ENCODE assay signal across 33 cellular contexts in the genomic region with DNA sequence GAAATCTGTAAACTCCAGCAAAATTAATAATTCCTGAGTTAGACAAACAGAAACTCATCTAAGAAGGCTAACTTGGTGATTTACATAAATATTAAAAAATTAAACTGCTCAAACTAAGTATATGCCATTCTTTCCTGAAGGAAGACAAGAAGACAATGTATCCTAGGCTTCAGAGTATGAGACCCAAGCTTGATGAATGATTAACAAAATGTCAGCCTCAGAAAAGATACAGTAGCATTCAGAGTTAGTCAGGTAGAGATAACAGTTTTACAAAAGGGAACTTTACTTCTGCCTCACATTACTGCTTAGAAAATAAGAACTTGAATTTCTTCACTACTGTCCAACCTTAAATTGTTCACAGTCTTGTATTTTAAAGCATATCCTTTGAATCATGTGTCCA. TPM values are rescaled to one million over a fixed set of nuclear protein-coding genes. Genes with fewer than 3 reads are reported as not detected.
DNase-seq lines count a peak whose midpoint lies in the region; ATAC-seq, FAIRE-seq and TF ChIP-seq lines count a peak whose summit lies in the region.
"Had no signal": no experiment of that assay in that cellular context is flagged by ENCODE, and none has a peak within 500 bp of the region (broad histone marks: within the 10 kb centered on the region; RNA-seq: fewer than 3 reads in every experiment).

No MANE protein-coding gene starts in this region.

- peaks cover 81% of the 10 kb centered on the region for H3K79me2 ChIP-seq in GM12878 (ENCODE audit: control insufficient read depth, insufficient read depth, low read length)
- peaks cover 100% of the 10 kb centered on the region for H3K79me2 ChIP-seq in smooth muscle cell (ENCODE audit: low read depth)

- H3K36me3 ChIP-seq in GM12878 (ENCODE audit: control insufficient read depth in 2 of 2, insufficient read depth in 2 of 2, low read length in 1 of 2) (peaks cover 0 to 17% of the 10 kb centered on the region in 2 experiments; a peak in 3 of 4 replicates), smooth muscle cell (ENCODE audit: low read depth) (peaks cover 12% of the 10 kb centered on the region)

- no TSS peak for BruUV-seq in GM12878 (replicated peaks; lab: Mats Ljungman, UMichigan)

- no peak for TF ChIP-seq EP300 in GM12878 (IDR thresholded peaks at IDR 0.05; ENCODE audit: borderline replicate concordance in 1 of 2, control insufficient read depth in 1 of 2, low read depth in 2 of 2, low read length in 2 of 2)

- intact Hi-C loops in activated CD8-positive, alpha-beta T cell treated with anti-CD3 and anti-CD28 coated beads for 36 hours (cut with micrococcal nuclease): no loop called here
- intact Hi-C loops in GM12878 (cut with micrococcal nuclease; ENCODE audit: unreplicated experiment): no loop called here
- intact Hi-C loops in left colon (cut with DNase I, micrococcal nuclease): no loop called here

- FAIRE-seq in GM12878 (lab: Jason Lieb, UNC): peak; percentile 18
- FAIRE-seq: D721Med, urothelium cell line had no signal

- TF ChIP-seq RAD21 in GM12878 (IDR thresholded peaks at IDR 0.05; ENCODE audit: insufficient read depth, low read depth, low read length): no peak

- H3K4me1 ChIP-seq in GM12878 (ENCODE audit: control insufficient read depth, insufficient read depth, low read length): peaks cover 9% of the 10 kb centered on the region; the same call in 1 of the 2 replicates
- peaks cover 7% of the 10 kb centered on the region for H3K4me1 ChIP-seq in smooth muscle cell (ENCODE audit: low read depth)
- H3K4me1 ChIP-seq: SJCRH30 had no signal

- H3K36me3 Mint-ChIP-seq in activated CD8-positive, alpha-beta T cell treated with anti-CD3 and anti-CD28 coated beads for 36 hours (ENCODE audit: low read depth): peaks cover 64% of the 10 kb centered on the region
- H3K36me3 Mint-ChIP-seq in activated CD8-positive, alpha-beta T cell treated with anti-CD3 and anti-CD28 coated beads, Interleukin-2, amount 10 ng/mL, durations not matched to agents 7 days and 5 days (ENCODE audit: low read depth): peaks cover 65% of the 10 kb centered on the region

- TF ChIP-seq POLR2A in GM12878 (IDR thresholded peaks at IDR 0.05; ENCODE audit: low read depth, low read length): no peak

- peaks cover 58% of the 10 kb centered on the region for H3K4me1 Mint-ChIP-seq in activated CD8-positive, alpha-beta T cell treated with anti-CD3 and anti-CD28 coated beads for 36 hours (ENCODE audit: low read depth)
- peaks cover 31% of the 10 kb centered on the region for H3K4me1 Mint-ChIP-seq in activated CD8-positive, alpha-beta T cell treated with anti-CD3 and anti-CD28 coated beads, Interleukin-2, amount 10 ng/mL, durations not matched to agents 7 days and 5 days (ENCODE audit: low read depth)

- H3K4me3 ChIP-seq in GM12878: no peak overlapping the region
- H3K4me3 ChIP-seq in smooth muscle cell: no peak overlapping the region
- H3K4me3 ChIP-seq: left lung, SJCRH30, thoracic aorta had no signal

- in situ Hi-C loops in GM12878 (cut with MboI): no loop called here

- no peaks in the 10 kb centered on the region for H3K27me3 ChIP-seq in GM12878 (replicated peaks in 1 of 2; ENCODE audit: control insufficient read depth in 2 of 2, insufficient read depth in 2 of 2, low read length in 1 of 2)
- H3K27me3 ChIP-seq in smooth muscle cell (ENCODE audit: low read depth): no peaks in the 10 kb centered on the region
- H3K27me3 ChIP-seq: left lung, SJCRH30 had no signal

- CTCF ChIA-PET in activated CD8-positive, alpha-beta T cell treated with anti-CD3 and anti-CD28 coated beads for 36 hours (lab: Charles Lee): no interaction called here
- CTCF ChIA-PET in activated CD8-positive, alpha-beta T cell treated with anti-CD3 and anti-CD28 coated beads, Interleukin-2, amount 10 ng/mL, durations not matched to agents 7 days and 5 days (lab: Charles Lee): interaction anchor here (0.9 kb wide), 1 partner anchor 37 kb away, joined by 3 read pairs; no protein-coding TSS in a partner anchor
- CTCF ChIA-PET in GM12878 (lab: Yijun Ruan, JAX): interaction anchor here (0.7 kb wide), 2 partner anchors 109 to 177 kb away, joined by 3 to 4 read pairs; no protein-coding TSS in a partner anchor

- DNase-seq in activated CD8-positive, alpha-beta T cell treated with anti-CD3 and anti-CD28 coated beads for 36 hours: no peak
- DNase-seq in activated CD8-positive, alpha-beta T cell treated with anti-CD3 and anti-CD28 coated beads, Interleukin-2, amount 10 ng/mL, durations not matched to agents 7 days and 5 days: no peak
- no peak for DNase-seq in GM12878 (ENCODE audit: low read depth, low spot score)
- no peak for DNase-seq in left colon
- no peak for DNase-seq in smooth muscle cell (lab: John Stamatoyannopoulos, UW; ENCODE audit: unreplicated experiment)
- no peak for DNase-seq in NCI-H2196 (lab: John Stamatoyannopoulos, UW; ENCODE audit: unreplicated experiment)
- no peak for DNase-seq in hippocampal formation (lab: John Stamatoyannopoulos, UW)
- DNase-seq: activated B cell treated with CpG ODN at 0.5 μM for 24 hours; activated CD4-positive, alpha-beta T cell treated with anti-CD3 and anti-CD28 coated beads, Interleukin-2, amount 50 U/mL, for 4 hours; activated naive CD4-positive, alpha-beta T cell treated with Interleukin-2 at 50 U/mL for 16 hours; caudate nucleus; cortex of kidney; DND-41; effector memory CD4-positive, alpha-beta T cell; GF-D8; H9; left lung; NCI-H146; NCI-H748 treated with DMSO at 0.1 percent for 48 hours; right cardiac atrium; SJCRH30; stimulated activated CD8-positive, alpha-beta memory T cell treated with anti-CD3 and anti-CD28 coated beads, Interleukin-4, amount 100 ng/mL, for 48 hours; stimulated activated naive CD8-positive, alpha-beta T cell treated with anti-CD3 and anti-CD28 coated beads, Interleukin-15, amount 100 ng/mL, for 72 hours; SW 1271; T-helper 9 cell had no signal

- no peak overlapping the region for H3K27ac ChIP-seq in GM12878 (ENCODE audit: control insufficient read depth, insufficient read depth)
- peak overlapping the region; percentile 2 for H3K27ac ChIP-seq in smooth muscle cell (ENCODE audit: low read depth)
- H3K27ac ChIP-seq: 22Rv1, left lung, SJCRH30, thoracic aorta had no signal

- H3K9ac ChIP-seq in GM12878 (ENCODE audit: control insufficient read depth, insufficient read depth, low read length) (no peak overlapping the region), smooth muscle cell (ENCODE audit: low read depth) (no peak overlapping the region)

- POLR2A ChIA-PET in activated CD8-positive, alpha-beta T cell treated with anti-CD3 and anti-CD28 coated beads for 36 hours (lab: Charles Lee): interaction anchor here (1.0 kb wide), 1 partner anchor 8 kb away, joined by 5 read pairs; no protein-coding TSS in a partner anchor
- POLR2A ChIA-PET in activated CD8-positive, alpha-beta T cell treated with anti-CD3 and anti-CD28 coated beads, Interleukin-2, amount 10 ng/mL, durations not matched to agents 7 days and 5 days (lab: Charles Lee): interaction anchor here (1.3 kb wide), 1 partner anchor 11 kb away, joined by 4 read pairs; no protein-coding TSS in a partner anchor
- POLR2A ChIA-PET in GM12878 (lab: Charles Lee): interaction anchor here (0.7 to 1.1 kb wide), 3 partner anchors 11 to 71 kb away, joined by 3 to 5 read pairs (median 3); no protein-coding TSS in a partner anchor

- H3K27me3 Mint-ChIP-seq in activated CD8-positive, alpha-beta T cell treated with anti-CD3 and anti-CD28 coated beads for 36 hours: no peaks in the 10 kb centered on the region
- no peaks in the 10 kb centered on the region for H3K27me3 Mint-ChIP-seq in activated CD8-positive, alpha-beta T cell treated with anti-CD3 and anti-CD28 coated beads, Interleukin-2, amount 10 ng/mL, durations not matched to agents 7 days and 5 days (ENCODE audit: low read depth)
- H3K27me3 Mint-ChIP-seq: activated B cell treated with CpG ODN at 0.5 μM for 24 hours; memory B cell; stimulated activated naive CD8-positive, alpha-beta T cell treated with anti-CD3 and anti-CD28 coated beads, Interleukin-15, amount 100 ng/mL, for 72 hours had no signal

- H3K4me2 ChIP-seq in GM12878 (ENCODE audit: control insufficient read depth, insufficient read depth): no peak overlapping the region
- H3K4me2 ChIP-seq in smooth muscle cell: no peak overlapping the region

- no peak for ATAC-seq in activated CD8-positive, alpha-beta T cell treated with anti-CD3 and anti-CD28 coated beads for 36 hours
- ATAC-seq in activated CD8-positive, alpha-beta T cell treated with anti-CD3 and anti-CD28 coated beads, Interleukin-2, amount 10 ng/mL, durations not matched to agents 7 days and 5 days: no peak
- peak; percentile 37; the same call in 1 of the 3 replicates for ATAC-seq in GM12878
- ATAC-seq in left colon: peak; percentile 34
- ATAC-seq in GM18520 (IDR thresholded peaks at IDR 0.05; ENCODE audit: unreplicated experiment): no peak
- ATAC-seq: left lung; right cardiac atrium; stimulated activated naive CD8-positive, alpha-beta T cell treated with anti-CD3 and anti-CD28 coated beads, Interleukin-15, amount 100 ng/mL, for 72 hours had no signal

- H3K9me3 Mint-ChIP-seq in activated CD8-positive, alpha-beta T cell treated with anti-CD3 and anti-CD28 coated beads for 36 hours: peaks cover 17% of the 10 kb centered on the region
- peaks cover 14% of the 10 kb centered on the region for H3K9me3 Mint-ChIP-seq in activated CD8-positive, alpha-beta T cell treated with anti-CD3 and anti-CD28 coated beads, Interleukin-2, amount 10 ng/mL, durations not matched to agents 7 days and 5 days (ENCODE audit: insufficient read depth)
- H3K9me3 Mint-ChIP-seq: H9 had no signal

- H3K4me3 Mint-ChIP-seq in activated CD8-positive, alpha-beta T cell treated with anti-CD3 and anti-CD28 coated beads for 36 hours: no peak overlapping the region
- H3K4me3 Mint-ChIP-seq in activated CD8-positive, alpha-beta T cell treated with anti-CD3 and anti-CD28 coated beads, Interleukin-2, amount 10 ng/mL, durations not matched to agents 7 days and 5 days: no peak overlapping the region
- H3K4me3 Mint-ChIP-seq: activated B cell treated with CpG ODN at 0.5 μM for 24 hours; activated T-helper 1 cell treated with anti-CD3 and anti-CD28 coated beads, Interleukin-12 subunit alpha, Interleukin-12 subunit beta, Interleukin-2, Interleukin-4 antibody, amounts not matched to agents 30 ng/mL and 10 ng/mL and 1 ng/mL, durations not matched to agents 14 hours and 24 hours and 36 hours; H9; memory B cell; neural crest cell; stimulated activated naive CD8-positive, alpha-beta T cell treated with anti-CD3 and anti-CD28 coated beads, Interleukin-15, amount 100 ng/mL, for 72 hours had no signal

- RAD21 ChIA-PET in GM12878 (lab: Charles Lee; ENCODE audit: unreplicated experiment): no interaction called here

- H3K27ac Mint-ChIP-seq in activated CD8-positive, alpha-beta T cell treated with anti-CD3 and anti-CD28 coated beads for 36 hours: peak overlapping the region; percentile 55
- H3K27ac Mint-ChIP-seq in activated CD8-positive, alpha-beta T cell treated with anti-CD3 and anti-CD28 coated beads, Interleukin-2, amount 10 ng/mL, durations not matched to agents 7 days and 5 days: no peak overlapping the region
- H3K27ac Mint-ChIP-seq: activated B cell treated with CpG ODN at 0.5 μM for 24 hours; activated T-helper 1 cell treated with anti-CD3 and anti-CD28 coated beads, Interleukin-12 subunit alpha, Interleukin-12 subunit beta, Interleukin-2, Interleukin-4 antibody, amounts not matched to agents 30 ng/mL and 10 ng/mL and 1 ng/mL, durations not matched to agents 14 hours and 24 hours and 36 hours; H9; memory B cell; stimulated activated naive CD8-positive, alpha-beta T cell treated with anti-CD3 and anti-CD28 coated beads, Interleukin-15, amount 100 ng/mL, for 72 hours had no signal

- H4K20me1 ChIP-seq in GM12878 (ENCODE audit: control insufficient read depth, insufficient read depth) (peaks cover 3% of the 10 kb centered on the region; the same call in 1 of the 2 replicates), smooth muscle cell (ENCODE audit: low read depth) (peaks cover 100% of the 10 kb centered on the region)

- no peak for TF ChIP-seq CTCF in activated CD8-positive, alpha-beta T cell treated with anti-CD3 and anti-CD28 coated beads for 36 hours (IDR thresholded peaks at IDR 0.05)
- TF ChIP-seq CTCF in GM12878 (IDR thresholded peaks at IDR 0.05 in 2 of 3, conservative IDR thresholded peaks at IDR 0.05 in 1 of 3; ENCODE audit: control insufficient read depth in 2 of 3, extremely low read depth in 1 of 3, insufficient read depth in 1 of 3, low read depth in 3 of 3, low read length in 3 of 3) (no peak), smooth muscle cell (IDR thresholded peaks at IDR 0.05; ENCODE audit: borderline replicate concordance, insufficient read depth, poor library complexity, severe bottlenecking) (no peak)

- H3K9me3 ChIP-seq in GM12878 (replicated peaks; ENCODE audit: control insufficient read depth, insufficient read depth, low read length): peaks cover 11% of the 10 kb centered on the region
- no peaks in the 10 kb centered on the region for H3K9me3 ChIP-seq in smooth muscle cell (replicated peaks; ENCODE audit: low read depth)
- H3K9me3 ChIP-seq: thoracic aorta had no signal

- SMC1A ChIA-PET in GM12878 (lab: Charles Lee; ENCODE audit: uncharacterized antibody, unreplicated experiment): interaction anchor here (0.8 kb wide), 1 partner anchor 29 kb away, joined by 3 read pairs; no protein-coding TSS in a partner anchor

- H2AFZ ChIP-seq in GM12878 (ENCODE audit: control insufficient read depth, low read depth, low read length): no peak overlapping the region
- no peak overlapping the region for H2AFZ ChIP-seq in smooth muscle cell (ENCODE audit: low read depth)

- H3F3A ChIP-seq in smooth muscle cell (ENCODE audit: low read depth): peaks cover 5% of the 10 kb centered on the region

RNA-seq across cellular contexts. Expression of a gene that starts 12.0 kb away (rescaled TPM):
- total RNA-seq in activated CD8-positive, alpha-beta T cell treated with anti-CD3 and anti-CD28 coated beads for 36 hours: 100 to 1,000 TPM; 169 to 174 TPM
- 100 to 1,000 TPM; 116 to 121 TPM for total RNA-seq in activated CD8-positive, alpha-beta T cell treated with anti-CD3 and anti-CD28 coated beads, Interleukin-2, amount 10 ng/mL, durations not matched to agents 7 days and 5 days
- total RNA-seq in GM12878 (2013; cell fraction: nucleolus; rRNA removed): 350 and 361 TPM in 2 replicates
- total RNA-seq in GM12878 (2014; rRNA removed): 96.2 and 103 TPM in 2 replicates
- 141 and 143 TPM in 2 replicates for total RNA-seq in GM12878 (2014; rRNA removed; fragmentation: Illumina TruSeq; extraction: Trizol)
- 124 and 135 TPM in 2 replicates for total RNA-seq in GM12878 (2021)
- 40.3 TPM for polyA plus RNA-seq in GM12878 (2011; ENCODE audit: low read depth)
- polyA plus RNA-seq in GM12878 (2011; rRNA removed): 119 and 125 TPM in 2 replicates
- polyA plus RNA-seq in GM12878 (2011; cell fraction: cytosol; rRNA removed): 86.3 and 107 TPM in 2 replicates
- polyA plus RNA-seq in GM12878 (2011; cell fraction: nucleus; rRNA removed): 119 and 122 TPM in 2 replicates
- polyA plus RNA-seq in GM12878 (2012): 75.4 and 109 TPM in 2 replicates
- polyA plus RNA-seq in GM12878 (2014; fragmentation: Illumina TruSeq; extraction: Trizol): 199 and 233 TPM in 2 replicates
- polyA plus RNA-seq in GM12878 (2014; fragmentation: Nextera tagmentation; extraction: Ambion mirVana): 10 to 100 TPM; 47.6 to 56.5 TPM
- 75.4 and 78.6 TPM in 2 replicates for polyA plus RNA-seq in GM12878 (2014; rRNA removed)
- 10 to 100 TPM; 93.8 TPM for polyA plus RNA-seq in GM12878 (2016; fragmentation: Nextera tagmentation; extraction: Ambion mirVana)
- polyA minus RNA-seq in GM12878 (2011; rRNA and poly(A)+ RNA removed): 151 and 205 TPM in 2 replicates
- 59.9 and 66.4 TPM in 2 replicates for polyA minus RNA-seq in GM12878 (2011; cell fraction: cytosol; rRNA and poly(A)+ RNA removed)
- polyA minus RNA-seq in GM12878 (2011; cell fraction: nucleus; rRNA and poly(A)+ RNA removed): 72.5 and 111 TPM in 2 replicates
- total RNA-seq in left colon: 100 to 1,000 TPM; 106 to 117 TPM
- 165 and 205 TPM in 2 replicates for total RNA-seq in smooth muscle cell
- polyA plus RNA-seq in smooth muscle cell: 74.1 and 82.6 TPM in 2 replicates

Comparison
In these comparisons a context has a peak if more than half of its experiments do, and no peak if none do; other contexts are left out.
1. ATAC-seq: peak in GM12878 (single experiment) and left colon (single experiment); none in activated CD8-positive, alpha-beta T cell treated with anti-CD3 and anti-CD28 coated beads for 36 hours (single experiment), activated CD8-positive, alpha-beta T cell treated with anti-CD3 and anti-CD28 coated beads, Interleukin-2, amount 10 ng/mL, durations not matched to agents 7 days and 5 days (single experiment) and GM18520 (single experiment).